25 cellular contexts compared by ENCODE assay signal in genomic region chr3:37979798-37980476, GRCh38. TPM values are rescaled to one million over a fixed set of nuclear protein-coding genes. Genes with fewer than 3 reads are reported as not detected.
DNase-seq lines count a peak whose midpoint lies in the region; ATAC-seq, FAIRE-seq and TF ChIP-seq lines count a peak whose summit lies in the region.
"Had no signal": no experiment of that assay in that cellular context is flagged by ENCODE, and none has a peak within 500 bp of the region (broad histone marks: within the 10 kb centered on the region; RNA-seq: fewer than 3 reads in every experiment).

No MANE protein-coding gene starts in this region.

- ATAC-seq in K562 (no peak), GM19395 (IDR thresholded peaks at IDR 0.05; ENCODE audit: unreplicated experiment) (no peak), GM18498 (IDR thresholded peaks at IDR 0.05; ENCODE audit: unreplicated experiment) (no peak)
- ATAC-seq in natural killer cell treated with Interleukin-12 subunit alpha and Interleukin-12 subunit beta and Interleukin-15 and Interleukin-18, amount 100 ng/mL, for 72 hours = no peak
- ATAC-seq: activated naive CD8-positive, alpha-beta T cell treated with anti-CD3 and anti-CD28 coated beads, Interleukin-2, amount 50 U/mL, for 24 hours; stimulated activated memory B cell treated with anti-CD40 and anti-IgM and Interleukin-4, amounts not matched to agents 10 μg/mL and 1 μg/mL and 100 μg/mL, for 72 hours had no signal

- no peak for TF ChIP-seq RAD21 in K562 (CRISPR knock-in tag; conservative IDR thresholded peaks at IDR 0.05 in 1 of 2, IDR thresholded peaks at IDR 0.05 in 1 of 2)

- CTCF ChIA-PET in Caco-2 (lab: Charles Lee) = interaction anchor here (0.6 to 2.4 kb wide), 5 partner anchors 13 to 44 kb away, joined by 3 to 10 read pairs (median 4); no protein-coding TSS in a partner anchor
- CTCF ChIA-PET in K562 (lab: Yijun Ruan, JAX; ENCODE audit: low intra/inter-chr PET ratio) = no interaction called here

- peaks cover 20% of the 10 kb centered on the region for H3K4me1 Mint-ChIP-seq in Caco-2 (ENCODE audit: low read depth, unreplicated experiment)
- H3K4me1 Mint-ChIP-seq in natural killer cell treated with Interleukin-12 subunit alpha and Interleukin-12 subunit beta and Interleukin-15 and Interleukin-18, amount 100 ng/mL, for 72 hours (ENCODE audit: low read depth in 2 of 2) = peaks cover 1 to 2% of the 10 kb centered on the region in 2 donors
- H3K4me1 Mint-ChIP-seq: naive B cell had no signal

- TF ChIP-seq POLR2A in K562 (conservative IDR thresholded peaks at IDR 0.05) = no peak

- in situ Hi-C loops in K562 (cut with MboI) = no loop called here

- peak overlapping the region; percentile 45 for H3K27ac Mint-ChIP-seq in Caco-2 (ENCODE audit: unreplicated experiment)
- H3K27ac Mint-ChIP-seq in natural killer cell treated with Interleukin-12 subunit alpha and Interleukin-12 subunit beta and Interleukin-15 and Interleukin-18, amount 100 ng/mL, for 72 hours = peak overlapping the region; percentile 53 to 72
- H3K27ac Mint-ChIP-seq: activated CD4-positive, alpha-beta memory T cell treated with anti-CD3 and anti-CD28 coated beads, Interleukin-2, amount 10 ng/mL, durations not matched to agents 7 days and 5 days; activated naive CD8-positive, alpha-beta T cell treated with anti-CD3 and anti-CD28 coated beads, Interleukin-2, amount 50 U/mL, for 24 hours; stimulated activated memory B cell treated with anti-CD40 and anti-IgM and Interleukin-4, amounts not matched to agents 10 μg/mL and 1 μg/mL and 100 μg/mL, for 72 hours had no signal

- no peak for FAIRE-seq in K562 (lab: Jason Lieb, UNC)

- no TSS peak for BruUV-seq in Caco-2 (replicated peaks; lab: Mats Ljungman, UMichigan)
- no TSS peak for BruUV-seq in K562 (replicated peaks; lab: Mats Ljungman, UMichigan)

- peak overlapping the region; percentile 56 for H2AFZ ChIP-seq in K562 (ENCODE audit: low read depth, low read length)

- DNase-seq in Caco-2 = no peak
- DNase-seq in NOMO-1 treated with DMSO at 0.1 percent for 48 hours (lab: John Stamatoyannopoulos, UW; ENCODE audit: unreplicated experiment) = peak; percentile 92
- DNase-seq in K562 (ENCODE audit: extremely low read depth in 1 of 4, low spot score in 3 of 4) = no peak
- no peak for DNase-seq in natural killer cell treated with Interleukin-12 subunit alpha and Interleukin-12 subunit beta and Interleukin-15 and Interleukin-18, amount 100 ng/mL, for 72 hours (ENCODE audit: low spot score)
- DNase-seq in coronary artery (ENCODE audit: low spot score) = no peak
- DNase-seq in left ventricle myocardium inferior = no peak
- DNase-seq: activated CD4-positive, alpha-beta memory T cell treated with anti-CD3 and anti-CD28 coated beads, Interleukin-2, amount 10 ng/mL, durations not matched to agents 7 days and 5 days; activated CD4-positive, CD25-positive, alpha-beta regulatory T cell treated with anti-CD3 and anti-CD28 coated beads, Interleukin-2, amount 50 U/mL, for 72 hours; activated gamma-delta T cell treated with Interleukin-2 at 50 U/mL for 16 hours; activated naive CD8-positive, alpha-beta T cell treated with anti-CD3 and anti-CD28 coated beads, Interleukin-2, amount 50 U/mL, for 24 hours; activated T-cell treated with anti-CD3 and anti-CD28 coated beads for 4 hours; effector CD4-positive, alpha-beta T cell; EL; GOT3; KBM-7; kidney glomerular epithelial cell; mesendoderm; naive B cell; NCI-H1930; NCI-H2227 treated with DMSO at 0.1 percent for 48 hours; stimulated activated CD4-positive, alpha-beta T cell treated with anti-CD3 and anti-CD28 coated beads, Interleukin-4, amount 100 ng/mL, for 1 hour had no signal

- POLR2A ChIA-PET in Caco-2 (lab: Charles Lee) (no interaction called here), K562 (lab: Yijun Ruan, JAX) (interaction anchor here (0.6 to 1.4 kb wide), 5 partner anchors 12 to 78 kb away, joined by 3 to 8 read pairs (median 3); no protein-coding TSS in a partner anchor)

- WGBS in K562 (ENCODE audit: insufficient coverage, low coverage, missing lambda C conversion rate) = 83% methylated on average over 6 of the region's 6 CpGs

- H3K79me2 ChIP-seq in K562 (ENCODE audit: control insufficient read depth, insufficient read depth, low read length) = no peaks in the 10 kb centered on the region

- H3K9me3 Mint-ChIP-seq in Caco-2 (ENCODE audit: unreplicated experiment) = no peaks in the 10 kb centered on the region
- H3K9me3 Mint-ChIP-seq in natural killer cell treated with Interleukin-12 subunit alpha and Interleukin-12 subunit beta and Interleukin-15 and Interleukin-18, amount 100 ng/mL, for 72 hours = no peaks in the 10 kb centered on the region
- H3K9me3 Mint-ChIP-seq: activated CD4-positive, alpha-beta memory T cell treated with anti-CD3 and anti-CD28 coated beads, Interleukin-2, amount 10 ng/mL, durations not matched to agents 7 days and 5 days; activated naive CD8-positive, alpha-beta T cell treated with anti-CD3 and anti-CD28 coated beads, Interleukin-2, amount 50 U/mL, for 24 hours; naive B cell; stimulated activated memory B cell treated with anti-CD40 and anti-IgM and Interleukin-4, amounts not matched to agents 10 μg/mL and 1 μg/mL and 100 μg/mL, for 72 hours had no signal

- no peaks in the 10 kb centered on the region for H3K9me1 ChIP-seq in K562 (ENCODE audit: control insufficient read depth, insufficient read depth, low read length)

- TF ChIP-seq EP300 in K562 (IDR thresholded peaks at IDR 0.05; ENCODE audit: low read length) = no peak

- H3K4me3 Mint-ChIP-seq in Caco-2 (ENCODE audit: unreplicated experiment) = no peak overlapping the region
- H3K4me3 Mint-ChIP-seq in natural killer cell treated with Interleukin-12 subunit alpha and Interleukin-12 subunit beta and Interleukin-15 and Interleukin-18, amount 100 ng/mL, for 72 hours = no peak overlapping the region
- H3K4me3 Mint-ChIP-seq: activated CD4-positive, alpha-beta memory T cell treated with anti-CD3 and anti-CD28 coated beads, Interleukin-2, amount 10 ng/mL, durations not matched to agents 7 days and 5 days; activated naive CD8-positive, alpha-beta T cell treated with anti-CD3 and anti-CD28 coated beads, Interleukin-2, amount 50 U/mL, for 24 hours; naive B cell; stimulated activated memory B cell treated with anti-CD40 and anti-IgM and Interleukin-4, amounts not matched to agents 10 μg/mL and 1 μg/mL and 100 μg/mL, for 72 hours had no signal

- TF ChIP-seq CTCF in Caco-2 (IDR thresholded peaks at IDR 0.05; ENCODE audit: insufficient read depth in 1 of 2, low read depth in 1 of 2, low read length in 1 of 2, severe bottlenecking in 1 of 2, unreplicated experiment in 1 of 2) (no peak), K562 (IDR thresholded peaks at IDR 0.05 in 2 of 3, conservative IDR thresholded peaks at IDR 0.05 in 1 of 3; ENCODE audit: insufficient read depth in 2 of 3, low read depth in 1 of 3, low read length in 3 of 3) (no peak), coronary artery (IDR thresholded peaks at IDR 0.05) (no peak), left ventricle myocardium inferior (IDR thresholded peaks at IDR 0.05; ENCODE audit: borderline replicate concordance) (no peak)

- no peaks in the 10 kb centered on the region for H3K27me3 ChIP-seq in Caco-2 (replicated peaks; ENCODE audit: control insufficient read depth, insufficient read depth, low read length)
- no peaks in the 10 kb centered on the region for H3K27me3 ChIP-seq in K562 (ENCODE audit: control insufficient read depth in 2 of 2, insufficient read depth in 2 of 2, low read length in 2 of 2)
- H3K27me3 ChIP-seq in left ventricle myocardium inferior (ENCODE audit: low read depth) = no peaks in the 10 kb centered on the region

- H3K36me3 ChIP-seq in Caco-2 (ENCODE audit: control insufficient read depth, insufficient read depth, low read length) (0 out of 2 replicates have a peak, but pooled peaks cover 1% of the 10 kb centered on the region), K562 (ENCODE audit: control insufficient read depth, insufficient read depth, low read length) (peaks cover 4% of the 10 kb centered on the region; the same call in 1 of the 3 replicates), left ventricle myocardium inferior (peaks cover 54% of the 10 kb centered on the region)

- H3K4me1 ChIP-seq in Caco-2 = peaks cover 37% of the 10 kb centered on the region
- H3K4me1 ChIP-seq in K562 (replicated peaks in 1 of 2; ENCODE audit: control insufficient read depth in 2 of 2, insufficient read depth in 2 of 2, low read length in 2 of 2) = peaks cover 7 to 10% of the 10 kb centered on the region in 2 experiments; a peak in 4 of 5 replicates
- H3K4me1 ChIP-seq in left ventricle myocardium inferior = peaks cover 4% of the 10 kb centered on the region

- no peaks in the 10 kb centered on the region for H4K20me1 ChIP-seq in K562 (replicated peaks; ENCODE audit: control insufficient read depth, insufficient read depth, low read length)

- no peaks in the 10 kb centered on the region for H3K9me3 ChIP-seq in Caco-2
- no peaks in the 10 kb centered on the region for H3K9me3 ChIP-seq in K562 (replicated peaks; ENCODE audit: control insufficient read depth, insufficient read depth, low read depth, low read length)
- H3K9me3 ChIP-seq in left ventricle myocardium inferior (replicated peaks) = no peaks in the 10 kb centered on the region

- H3K9ac ChIP-seq in K562 (ENCODE audit: insufficient read depth in 1 of 2, low read depth in 2 of 2, low read length in 2 of 2) = no peak overlapping the region

- peaks cover 33% of the 10 kb centered on the region for H3K36me3 Mint-ChIP-seq in Caco-2 (ENCODE audit: insufficient read depth, unreplicated experiment)
- no peaks in the 10 kb centered on the region for H3K36me3 Mint-ChIP-seq in natural killer cell treated with Interleukin-12 subunit alpha and Interleukin-12 subunit beta and Interleukin-15 and Interleukin-18, amount 100 ng/mL, for 72 hours
- H3K36me3 Mint-ChIP-seq: naive B cell; stimulated activated memory B cell treated with anti-CD40 and anti-IgM and Interleukin-4, amounts not matched to agents 10 μg/mL and 1 μg/mL and 100 μg/mL, for 72 hours had no signal

- H3K4me3 ChIP-seq in Caco-2 (ENCODE audit: low read depth, low read length) (no peak overlapping the region), K562 (no peak overlapping the region), coronary artery (no peak overlapping the region), left ventricle myocardium inferior (no peak overlapping the region)

- H3K27me3 Mint-ChIP-seq in Caco-2 (ENCODE audit: insufficient read depth, unreplicated experiment) = no peaks in the 10 kb centered on the region
- peaks cover 0 to 2% of the 10 kb centered on the region in 2 donors for H3K27me3 Mint-ChIP-seq in natural killer cell treated with Interleukin-12 subunit alpha and Interleukin-12 subunit beta and Interleukin-15 and Interleukin-18, amount 100 ng/mL, for 72 hours
- H3K27me3 Mint-ChIP-seq: activated naive CD8-positive, alpha-beta T cell treated with anti-CD3 and anti-CD28 coated beads, Interleukin-2, amount 50 U/mL, for 24 hours; naive B cell had no signal

- intact Hi-C loops in Caco-2 (cut with micrococcal nuclease; ENCODE audit: unreplicated experiment) (no loop called here), K562 (cut with micrococcal nuclease) (no loop called here), left ventricle myocardium inferior (cut with micrococcal nuclease) (no loop called here)

- H3K27ac ChIP-seq in K562 (ENCODE audit: extremely low read depth, low read depth, low read length) (no peak overlapping the region), coronary artery (no peak overlapping the region), left ventricle myocardium inferior (replicated peaks) (no peak overlapping the region)

- H3K4me2 ChIP-seq in K562 (ENCODE audit: insufficient read depth, low read length) = no peak overlapping the region

RNA-seq across cellular contexts. Expression of gene VILL, which starts 10.6 kb away (rescaled TPM):
- total RNA-seq in Caco-2 (2022) (11.7 and 12.2 TPM in 2 replicates), K562 (2014; rRNA removed) (12.6 and 17.4 TPM in 2 replicates), K562 (2014; rRNA removed; fragmentation: Illumina TruSeq; extraction: Trizol) (3.3 and 4.3 TPM in 2 replicates), K562 (2015; rRNA removed; fragmentation: Illumina TruSeq; extraction: Trizol) (8.8 and 9.2 TPM in 2 replicates), K562 (2021) (12.4 and 13.4 TPM in 2 replicates), left ventricle myocardium inferior (3.6 TPM)
- 21.1 and 67.2 TPM in 2 replicates for total RNA-seq in K562 (2011; cell fraction: chromatin; rRNA removed; ENCODE audit: low replicate concordance)
- 38.7 and 48.8 TPM in 2 replicates for total RNA-seq in K562 (2011; cell fraction: nucleolus; rRNA removed)
- 25.6 and 29.8 TPM in 2 replicates for total RNA-seq in K562 (2011; cell fraction: nucleoplasm; rRNA removed)
- polyA plus RNA-seq in K562 (2011; rRNA removed) (7.7 and 10.6 TPM in 2 replicates), K562 (2014; fragmentation: Illumina TruSeq; extraction: Trizol) (8.7 and 9.8 TPM in 2 replicates), K562 (2014; fragmentation: Nextera tagmentation; extraction: Ambion mirVana) (under 1 TPM; 0.11 to 0.49 TPM), K562 (2014; rRNA removed) (16.0 and 18.1 TPM in 2 replicates)
- polyA plus RNA-seq in K562 (2011; cell fraction: cytosol; rRNA removed) = 9.8 and 17.0 TPM in 2 replicates
- polyA plus RNA-seq in K562 (2011; cell fraction: nucleus; rRNA removed) = 51.3 and 85.1 TPM in 2 replicates
- 10.0 and 15.4 TPM in 2 replicates for polyA plus RNA-seq in K562 (2012)
- 10.8 and 11.9 TPM in 2 replicates for polyA minus RNA-seq in K562 (2011; rRNA and poly(A)+ RNA removed)
- 2.6 and 4.9 TPM in 2 replicates for polyA minus RNA-seq in K562 (2011; cell fraction: cytosol; rRNA and poly(A)+ RNA removed)
- polyA minus RNA-seq in K562 (2011; cell fraction: nucleus; rRNA and poly(A)+ RNA removed) = 32.0 and 33.5 TPM in 2 replicates
- 10 to 100 TPM in 1 of 2 donors, 1 to 10 TPM in 1; 8.2 to 16.9 TPM for total RNA-seq in natural killer cell treated with Interleukin-12 subunit alpha and Interleukin-12 subunit beta and Interleukin-15 and Interleukin-18, amount 100 ng/mL, for 72 hours

RNA-seq across cellular contexts. Expression of gene PLCD1, which starts 49.5 kb away (rescaled TPM):
- total RNA-seq in Caco-2 (2022) = 7.9 and 9.7 TPM in 2 replicates
- total RNA-seq in K562 (2011; cell fraction: chromatin; rRNA removed; ENCODE audit: low replicate concordance) = 283 and 655 TPM in 2 replicates
- total RNA-seq in K562 (2011; cell fraction: nucleolus; rRNA removed) = 463 and 540 TPM in 2 replicates
- total RNA-seq in K562 (2011; cell fraction: nucleoplasm; rRNA removed) = 244 and 351 TPM in 2 replicates
- total RNA-seq in K562 (2014; rRNA removed) = 152 and 190 TPM in 2 replicates
- 60.7 and 88.3 TPM in 2 replicates for total RNA-seq in K562 (2014; rRNA removed; fragmentation: Illumina TruSeq; extraction: Trizol)
- 47.5 and 50.1 TPM in 2 replicates for total RNA-seq in K562 (2015; rRNA removed; fragmentation: Illumina TruSeq; extraction: Trizol)
- 149 and 161 TPM in 2 replicates for total RNA-seq in K562 (2021)
- 209 and 284 TPM in 2 replicates for polyA plus RNA-seq in K562 (2011; rRNA removed)
- 214 and 249 TPM in 2 replicates for polyA plus RNA-seq in K562 (2011; cell fraction: cytosol; rRNA removed)
- 1,089 and 1,150 TPM in 2 replicates for polyA plus RNA-seq in K562 (2011; cell fraction: nucleus; rRNA removed)
- polyA plus RNA-seq in K562 (2012) = 67.9 and 83.7 TPM in 2 replicates
- 135 and 145 TPM in 2 replicates for polyA plus RNA-seq in K562 (2014; fragmentation: Illumina TruSeq; extraction: Trizol)
- polyA plus RNA-seq in K562 (2014; fragmentation: Nextera tagmentation; extraction: Ambion mirVana) = 10 to 100 TPM in 1 of 2 experiments, 1 to 10 TPM in 1; 5.4 to 11.0 TPM
- 116 and 140 TPM in 2 replicates for polyA plus RNA-seq in K562 (2014; rRNA removed)
- 191 and 192 TPM in 2 replicates for polyA minus RNA-seq in K562 (2011; rRNA and poly(A)+ RNA removed)
- polyA minus RNA-seq in K562 (2011; cell fraction: cytosol; rRNA and poly(A)+ RNA removed) = 144 and 183 TPM in 2 replicates
- polyA minus RNA-seq in K562 (2011; cell fraction: nucleus; rRNA and poly(A)+ RNA removed) = 158 and 240 TPM in 2 replicates
- 1 to 10 TPM; 5.8 to 7.7 TPM for total RNA-seq in natural killer cell treated with Interleukin-12 subunit alpha and Interleukin-12 subunit beta and Interleukin-15 and Interleukin-18, amount 100 ng/mL, for 72 hours
- total RNA-seq in left ventricle myocardium inferior = 10.3 TPM

RNA-seq across cellular contexts. Expression of gene DLEC1, which starts 59.1 kb away (rescaled TPM):
- total RNA-seq in Caco-2 (2022) (0.11 and 0.35 TPM in 2 replicates), K562 (2014; rRNA removed) (not detected in 2 replicates), K562 (2014; rRNA removed; fragmentation: Illumina TruSeq; extraction: Trizol) (not detected in 2 replicates), K562 (2015; rRNA removed; fragmentation: Illumina TruSeq; extraction: Trizol) (not detected in 2 replicates), K562 (2021) (0.02 TPM in 1 of 2 replicates, not detected in the other), left ventricle myocardium inferior (0.08 TPM)
- 0.12 TPM in 1 of 2 replicates, not detected in the other for total RNA-seq in K562 (2011; cell fraction: chromatin; rRNA removed; ENCODE audit: low replicate concordance)
- not detected in 2 replicates for total RNA-seq in K562 (2011; cell fraction: nucleolus; rRNA removed)
- not detected in 2 replicates for total RNA-seq in K562 (2011; cell fraction: nucleoplasm; rRNA removed)
- polyA plus RNA-seq in K562 (2011; rRNA removed) (not detected in 2 replicates), K562 (2014; fragmentation: Illumina TruSeq; extraction: Trizol) (not detected in 2 replicates), K562 (2014; fragmentation: Nextera tagmentation; extraction: Ambion mirVana) (under 1 TPM; 0.07 to 0.08 TPM), K562 (2014; rRNA removed) (not detected in 2 replicates)
- polyA plus RNA-seq in K562 (2011; cell fraction: cytosol; rRNA removed) = 0.01 TPM in 1 of 2 replicates, not detected in the other
- 0.06 and 0.18 TPM in 2 replicates for polyA plus RNA-seq in K562 (2011; cell fraction: nucleus; rRNA removed)
- 0.10 and 0.18 TPM in 2 replicates for polyA plus RNA-seq in K562 (2012)
- not detected in 2 replicates for polyA minus RNA-seq in K562 (2011; rRNA and poly(A)+ RNA removed)
- not detected in 2 replicates for polyA minus RNA-seq in K562 (2011; cell fraction: cytosol; rRNA and poly(A)+ RNA removed)
- polyA minus RNA-seq in K562 (2011; cell fraction: nucleus; rRNA and poly(A)+ RNA removed) = not detected in 2 replicates
- total RNA-seq in natural killer cell treated with Interleukin-12 subunit alpha and Interleukin-12 subunit beta and Interleukin-15 and Interleukin-18, amount 100 ng/mL, for 72 hours = under 1 TPM; 0.25 to 0.52 TPM
- total RNA-seq: epithelial cell of proximal tubule had no signal
